In the genomic region with DNA sequence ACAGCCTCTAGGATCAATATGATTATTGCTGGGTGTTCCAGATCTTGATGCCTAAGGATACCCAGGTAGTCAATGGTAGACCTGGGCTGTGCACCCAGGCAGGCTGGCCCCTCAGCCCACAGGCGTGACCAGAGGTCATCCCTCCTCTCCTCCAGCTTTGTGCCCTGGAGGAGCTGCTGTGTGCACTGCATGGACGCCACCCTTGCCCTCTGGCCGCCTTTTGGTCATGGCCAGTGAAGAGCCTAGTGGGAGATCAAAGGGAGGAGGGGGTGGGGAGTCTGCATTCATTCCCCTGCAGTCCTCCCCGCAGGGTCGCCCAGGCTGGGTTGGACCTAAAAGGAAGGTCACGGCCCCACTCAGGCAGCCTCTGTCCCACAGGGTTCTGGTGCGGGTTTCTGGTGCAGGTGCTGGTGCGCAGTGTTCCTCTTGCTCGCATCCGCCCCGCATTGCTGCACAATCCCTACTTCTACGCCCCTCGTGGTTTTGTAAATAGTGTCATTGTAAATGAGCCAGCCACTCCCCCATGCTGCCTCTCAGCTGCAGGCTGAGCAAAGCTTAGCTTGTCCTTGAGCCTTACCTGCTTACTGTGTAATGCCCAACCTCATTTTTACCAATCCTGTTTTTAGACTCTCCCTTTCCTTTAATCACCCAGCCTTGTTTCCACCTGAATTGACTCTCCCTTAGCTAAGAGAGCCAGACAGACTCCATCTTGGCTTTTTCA, we compare ENCODE assay signal across 1 cellular context.
TF ChIP-seq lines count a peak whose summit lies in the region.

No MANE protein-coding gene starts in this region.

TF ChIP-seq in K562, 482 proteins besides CTCF, POLR2A, EP300 and RAD21 (continued from another document and continues in another):
- TF ChIP-seq, protein P1, sequence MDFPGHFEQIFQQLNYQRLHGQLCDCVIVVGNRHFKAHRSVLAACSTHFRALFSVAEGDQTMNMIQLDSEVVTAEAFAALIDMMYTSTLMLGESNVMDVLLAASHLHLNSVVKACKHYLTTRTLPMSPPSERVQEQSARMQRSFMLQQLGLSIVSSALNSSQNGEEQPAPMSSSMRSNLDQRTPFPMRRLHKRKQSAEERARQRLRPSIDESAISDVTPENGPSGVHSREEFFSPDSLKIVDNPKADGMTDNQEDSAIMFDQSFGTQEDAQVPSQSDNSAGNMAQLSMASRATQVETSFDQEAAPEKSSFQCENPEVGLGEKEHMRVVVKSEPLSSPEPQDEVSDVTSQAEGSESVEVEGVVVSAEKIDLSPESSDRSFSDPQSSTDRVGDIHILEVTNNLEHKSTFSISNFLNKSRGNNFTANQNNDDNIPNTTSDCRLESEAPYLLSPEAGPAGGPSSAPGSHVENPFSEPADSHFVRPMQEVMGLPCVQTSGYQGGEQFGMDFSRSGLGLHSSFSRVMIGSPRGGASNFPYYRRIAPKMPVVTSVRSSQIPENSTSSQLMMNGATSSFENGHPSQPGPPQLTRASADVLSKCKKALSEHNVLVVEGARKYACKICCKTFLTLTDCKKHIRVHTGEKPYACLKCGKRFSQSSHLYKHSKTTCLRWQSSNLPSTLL (IDR thresholded peaks at IDR 0.05) = no peak
- TF ChIP-seq PHF8 (IDR thresholded peaks at IDR 0.05; ENCODE audit: borderline replicate concordance, low read length) (no peak), ZNF431 (CRISPR knock-in tag; IDR thresholded peaks at IDR 0.05) (no peak), TCFL5 (CRISPR knock-in tag; conservative IDR thresholded peaks at IDR 0.05) (0 out of 2 replicates have a peak, but pooled peaks have one; percentile 65), XRCC5 (IDR thresholded peaks at IDR 0.05; ENCODE audit: low read depth, low read length) (no peak), SRF (CRISPR knock-in tag; IDR thresholded peaks at IDR 0.05) (no peak), HNRNPH1 (optimal IDR thresholded peaks at IDR 0.05; ENCODE audit: low read depth, low read length) (no peak), SLC30A9 (CRISPR knock-in tag; IDR thresholded peaks at IDR 0.05) (no peak), MYBL2 (IDR thresholded peaks at IDR 0.05; ENCODE audit: low read depth) (no peak), MYBL2 (CRISPR knock-in tag; IDR thresholded peaks at IDR 0.05; ENCODE audit: borderline replicate concordance) (no peak), AFF4 (CRISPR knock-in tag; IDR thresholded peaks at IDR 0.05) (no peak), UBTF (IDR thresholded peaks at IDR 0.05; ENCODE audit: borderline replicate concordance in 1 of 2, low read depth in 2 of 2, low read length in 2 of 2) (no peak), ZNF740 (CRISPR knock-in tag; IDR thresholded peaks at IDR 0.05) (no peak), ZNF740 (tag; IDR thresholded peaks at IDR 0.05) (peak in 1 of 2 experiments; percentile 79; a peak in 1 of 4 replicates), ZBTB43 (CRISPR knock-in tag; IDR thresholded peaks at IDR 0.05) (no peak), PTTG1 (tag; IDR thresholded peaks at IDR 0.05; ENCODE audit: low read depth) (peak; percentile 87), CBX1 (IDR thresholded peaks at IDR 0.05; ENCODE audit: low read depth) (no peak), POLR2AphosphoS5 (IDR thresholded peaks at IDR 0.05; ENCODE audit: control insufficient read depth, insufficient read depth, low read depth, low read length) (no peak), ZNF75A (CRISPR knock-in tag; IDR thresholded peaks at IDR 0.05) (no peak), ZNF24 (IDR thresholded peaks at IDR 0.05) (no peak), SMARCC2 (IDR thresholded peaks at IDR 0.05; ENCODE audit: low read depth) (no peak), ZNF592 (IDR thresholded peaks at IDR 0.05) (peak; percentile 99), ZNF551 (CRISPR knock-in tag; IDR thresholded peaks at IDR 0.05) (no peak), ZNF133 (CRISPR knock-in tag; IDR thresholded peaks at IDR 0.05) (no peak), ZNF354B (CRISPR knock-in tag; IDR thresholded peaks at IDR 0.05) (no peak), POLR2G (IDR thresholded peaks at IDR 0.05; ENCODE audit: low read depth, low read length) (no peak), ZNF609 (CRISPR knock-in tag; IDR thresholded peaks at IDR 0.05; ENCODE audit: borderline replicate concordance) (no peak)
- TF ChIP-seq, protein P2, sequence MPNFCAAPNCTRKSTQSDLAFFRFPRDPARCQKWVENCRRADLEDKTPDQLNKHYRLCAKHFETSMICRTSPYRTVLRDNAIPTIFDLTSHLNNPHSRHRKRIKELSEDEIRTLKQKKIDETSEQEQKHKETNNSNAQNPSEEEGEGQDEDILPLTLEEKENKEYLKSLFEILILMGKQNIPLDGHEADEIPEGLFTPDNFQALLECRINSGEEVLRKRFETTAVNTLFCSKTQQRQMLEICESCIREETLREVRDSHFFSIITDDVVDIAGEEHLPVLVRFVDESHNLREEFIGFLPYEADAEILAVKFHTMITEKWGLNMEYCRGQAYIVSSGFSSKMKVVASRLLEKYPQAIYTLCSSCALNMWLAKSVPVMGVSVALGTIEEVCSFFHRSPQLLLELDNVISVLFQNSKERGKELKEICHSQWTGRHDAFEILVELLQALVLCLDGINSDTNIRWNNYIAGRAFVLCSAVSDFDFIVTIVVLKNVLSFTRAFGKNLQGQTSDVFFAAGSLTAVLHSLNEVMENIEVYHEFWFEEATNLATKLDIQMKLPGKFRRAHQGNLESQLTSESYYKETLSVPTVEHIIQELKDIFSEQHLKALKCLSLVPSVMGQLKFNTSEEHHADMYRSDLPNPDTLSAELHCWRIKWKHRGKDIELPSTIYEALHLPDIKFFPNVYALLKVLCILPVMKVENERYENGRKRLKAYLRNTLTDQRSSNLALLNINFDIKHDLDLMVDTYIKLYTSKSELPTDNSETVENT (CRISPR knock-in tag; IDR thresholded peaks at IDR 0.05) = no peak
